Comparison of ENCODE assay signal across 8 cellular contexts in the genomic region with DNA sequence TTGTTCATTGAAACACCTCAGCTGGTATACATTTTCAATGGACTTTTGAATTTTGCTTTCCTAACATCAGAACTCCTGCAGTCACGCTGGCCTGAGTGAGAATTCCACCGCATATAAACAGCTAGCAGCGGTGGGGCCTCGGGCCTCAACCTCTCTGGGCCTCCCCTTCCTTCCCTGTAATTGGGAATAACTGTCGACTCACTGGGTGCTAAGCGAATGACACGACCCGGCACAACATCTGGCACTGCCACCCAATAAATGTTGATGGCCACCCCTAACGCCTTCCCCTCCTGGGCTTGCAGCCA. TPM values are rescaled to one million over a fixed set of nuclear protein-coding genes. Genes with fewer than 3 reads are reported as not detected.
DNase-seq lines count a peak whose midpoint lies in the region; ATAC-seq and TF ChIP-seq lines count a peak whose summit lies in the region.

No MANE protein-coding gene starts in this region.

- H3K4me3 Mint-ChIP-seq in WTC11, result peak overlapping the region; percentile 98

- no peaks in the 10 kb centered on the region; the same call in 1 of the 2 replicates for H3K27me3 Mint-ChIP-seq in WTC11 (ENCODE audit: low read depth)

- H3K27ac ChIP-seq in skeletal muscle tissue (ENCODE audit: low read depth, low read length), result peak overlapping the region; percentile 90

- ATAC-seq in WTC11, result no peak; the same call in 1 of the 2 replicates
- peak; percentile 4 to 19 for ATAC-seq in left cardiac atrium

- POLR2A ChIA-PET in WTC11 (lab: Charles Lee), result interaction anchor here (0.6 kb wide), 1 partner anchor 730 kb away, joined by 3 read pairs; no protein-coding TSS in a partner anchor

- no peaks in the 10 kb centered on the region for H3K9me3 Mint-ChIP-seq in WTC11

- CTCF ChIA-PET in WTC11 (lab: Charles Lee), result interaction anchor here (1.6 kb wide), 1 partner anchor 27 kb away, joined by 6 read pairs; no protein-coding TSS in a partner anchor

- intact Hi-C loops in left cardiac atrium (cut with DNase I), result no loop called here

- in situ Hi-C loops in HAP-1 (cut with MboI; ENCODE audit: low sequenced_read_pairs), result loop anchor here (25.0 kb wide), 1 partner anchor 689 kb away; a partner anchor contains a TSS

- H3K4me1 ChIP-seq in HAP-1 (peaks cover 8% of the 10 kb centered on the region), skeletal muscle tissue (ENCODE audit: control insufficient read depth in 3 of 3, insufficient read depth in 3 of 3, low read length in 3 of 3) (peaks cover 8 to 15% (median 9%) of the 10 kb centered on the region in 3 donors)

- DNase-seq in HAP-1 (ENCODE audit: low spot score in 2 of 2) (no peak), WTC11 (ENCODE audit: low spot score) (no peak), left cardiac atrium (no peak), NCI-H1105 treated with DMSO at 0.1 percent for 48 hours (lab: John Stamatoyannopoulos, UW) (no peak), OCI-M2 (lab: John Stamatoyannopoulos, UW; ENCODE audit: unreplicated experiment) (no peak), AML-193 (lab: John Stamatoyannopoulos, UW) (no peak)
- no peak for DNase-seq in NK-92 treated with Interleukin-12 subunit alpha and Interleukin-12 subunit beta, amount 100 ng/mL, for 24 hours (lab: John Stamatoyannopoulos, UW)

- H3K36me3 Mint-ChIP-seq in WTC11, result peaks cover 24% of the 10 kb centered on the region

- H3K36me3 ChIP-seq in HAP-1 (replicated peaks), result peaks cover 22% of the 10 kb centered on the region
- H3K36me3 ChIP-seq in skeletal muscle tissue (ENCODE audit: control insufficient read depth in 3 of 3, insufficient read depth in 3 of 3, low read length in 3 of 3), result peaks cover 16 to 23% (median 17%) of the 10 kb centered on the region in 3 donors

- peak overlapping the region; percentile 85 to 95 (median 86) for H3K9ac ChIP-seq in skeletal muscle tissue (ENCODE audit: low read depth in 1 of 3, low read length in 3 of 3)

- peak overlapping the region; percentile 98 for H3K27ac Mint-ChIP-seq in WTC11

- H3K9me3 ChIP-seq in HAP-1 (no peaks in the 10 kb centered on the region), skeletal muscle tissue (ENCODE audit: control insufficient read depth in 3 of 3, low read length in 3 of 3) (no peaks in the 10 kb centered on the region)

- no peaks in the 10 kb centered on the region for H3K27me3 ChIP-seq in HAP-1 (ENCODE audit: low read depth)
- H3K27me3 ChIP-seq in skeletal muscle tissue (ENCODE audit: control insufficient read depth in 3 of 3, insufficient read depth in 3 of 3, low read length in 3 of 3), result no peaks in the 10 kb centered on the region

- 0 out of 2 replicates have a peak, but pooled peaks cover 3% of the 10 kb centered on the region for H3K4me1 Mint-ChIP-seq in WTC11

- peak overlapping the region; percentile 62 for H3K4me3 ChIP-seq in HAP-1
- H3K4me3 ChIP-seq in skeletal muscle tissue (ENCODE audit: low read length in 3 of 3), result peak overlapping the region; percentile 82 to 98 (median 93)

- no peak for TF ChIP-seq CTCF in WTC11 (IDR thresholded peaks at IDR 0.05)

TF ChIP-seq in WTC11, 78 proteins besides CTCF, POLR2A, EP300 and RAD21:
- TF ChIP-seq NFYB (CRISPR knock-in tag; conservative IDR thresholded peaks at IDR 0.05; ENCODE audit: low read depth) (no peak), SMAD3 (CRISPR knock-in tag; IDR thresholded peaks at IDR 0.05; ENCODE audit: borderline replicate concordance) (peak; percentile 57; the same call in 1 of the 2 replicates), ZNF671 (CRISPR knock-in tag; IDR thresholded peaks at IDR 0.05) (no peak)
- TF ChIP-seq, protein P1, sequence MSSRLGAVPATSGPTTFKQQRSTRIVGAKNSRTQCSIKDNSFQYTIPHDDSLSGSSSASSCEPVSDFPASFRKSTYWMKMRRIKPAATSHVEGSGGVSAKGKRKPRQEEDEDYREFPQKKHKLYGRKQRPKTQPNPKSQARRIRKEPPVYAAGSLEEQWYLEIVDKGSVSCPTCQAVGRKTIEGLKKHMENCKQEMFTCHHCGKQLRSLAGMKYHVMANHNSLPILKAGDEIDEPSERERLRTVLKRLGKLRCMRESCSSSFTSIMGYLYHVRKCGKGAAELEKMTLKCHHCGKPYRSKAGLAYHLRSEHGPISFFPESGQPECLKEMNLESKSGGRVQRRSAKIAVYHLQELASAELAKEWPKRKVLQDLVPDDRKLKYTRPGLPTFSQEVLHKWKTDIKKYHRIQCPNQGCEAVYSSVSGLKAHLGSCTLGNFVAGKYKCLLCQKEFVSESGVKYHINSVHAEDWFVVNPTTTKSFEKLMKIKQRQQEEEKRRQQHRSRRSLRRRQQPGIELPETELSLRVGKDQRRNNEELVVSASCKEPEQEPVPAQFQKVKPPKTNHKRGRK (CRISPR knock-in tag; IDR thresholded peaks at IDR 0.05; ENCODE audit: borderline replicate concordance), result no peak

RNA-seq across cellular contexts. Expression of a gene that starts 0.7 kb away (rescaled TPM):
- 52.3 to 57.0 TPM (median 53.0 TPM) in 3 replicates for total RNA-seq in WTC11 (2021)
- total RNA-seq in left cardiac atrium, result 10 to 100 TPM; 34.3 to 34.8 TPM
- total RNA-seq in skeletal muscle tissue, result 28.7 TPM

RNA-seq across cellular contexts. Expression of a gene that starts 19.5 kb away (rescaled TPM):
- total RNA-seq in WTC11 (2021) (8.7 to 11.2 TPM (median 10.8 TPM) in 3 replicates), left cardiac atrium (10 to 100 TPM; 24.8 to 25.7 TPM), skeletal muscle tissue (38.1 TPM)
